ENCODE assay signal across 8 cellular contexts in genomic region chr19:3142292-3142670, GRCh38. TPM values are rescaled to one million over a fixed set of nuclear protein-coding genes. Genes with fewer than 3 reads are reported as not detected.
DNase-seq lines count a peak whose midpoint lies in the region; ATAC-seq and TF ChIP-seq lines count a peak whose summit lies in the region.

No MANE protein-coding gene starts in this region.

- H3K36me3 ChIP-seq in esophagus squamous epithelium, result peaks cover 0 to 25% (median 0%) of the 10 kb centered on the region in 3 donors

- peak overlapping the region; percentile 64 to 90 (median 88) for H3K27ac ChIP-seq in esophagus squamous epithelium
- H3K27ac ChIP-seq in caudate nucleus (ENCODE audit: low read depth, low read length), result no peak overlapping the region

- peaks cover 22 to 54% (median 30%) of the 10 kb centered on the region in 3 donors for H3K4me1 ChIP-seq in esophagus squamous epithelium

- TF ChIP-seq CTCF in esophagus squamous epithelium (IDR thresholded peaks at IDR 0.05), result no peak

- 15 to 23% methylated on average over 5 to 6 of the region's 6 CpGs for WGBS in esophagus squamous epithelium, 2 donors

- H3K4me1 Mint-ChIP-seq in T-helper 17 cell, result peaks cover 25% of the 10 kb centered on the region

- no peak for TF ChIP-seq POLR2A in esophagus squamous epithelium (IDR thresholded peaks at IDR 0.05)

- no peaks in the 10 kb centered on the region for H3K27me3 ChIP-seq in esophagus squamous epithelium

- intact Hi-C loops in esophagus squamous epithelium (cut with DNase I), result no loop called here

- DNase-seq in GOT3 (lab: John Stamatoyannopoulos, UW) (peak; percentile 92), T-helper 17 cell (no peak), esophagus squamous epithelium (lab: John Stamatoyannopoulos, UW) (no peak), caudate nucleus (lab: John Stamatoyannopoulos, UW) (no peak), germinal center (ENCODE audit: low spot score) (no peak), activated gamma-delta T cell (lab: John Stamatoyannopoulos, UW) (no peak)
- peak; percentile 75 for DNase-seq in stimulated activated CD4-positive, alpha-beta T cell treated with anti-CD3 and anti-CD28 coated beads, Interleukin-15, amount 100 ng/mL, for 24 hours

- no peaks in the 10 kb centered on the region for H3K27me3 Mint-ChIP-seq in T-helper 17 cell

- H3K27ac Mint-ChIP-seq in T-helper 17 cell, result peak overlapping the region; percentile 68

- ATAC-seq in T-helper 17 cell (peak; percentile 32), GM18511 (IDR thresholded peaks at IDR 0.05; ENCODE audit: unreplicated experiment) (no peak)

- peak overlapping the region in 3 of 4 donors; percentile 4 to 37 (median 25) for H3K4me3 ChIP-seq in esophagus squamous epithelium

- H3K9me3 ChIP-seq in T-helper 17 cell (ENCODE audit: control insufficient read depth, low read length, poor library complexity, severe bottlenecking) (no peaks in the 10 kb centered on the region), esophagus squamous epithelium (no peaks in the 10 kb centered on the region)

- no peaks in the 10 kb centered on the region for H3K36me3 Mint-ChIP-seq in T-helper 17 cell (ENCODE audit: low read depth)

- peak overlapping the region; percentile 7 for H3K4me3 Mint-ChIP-seq in T-helper 17 cell

RNA-seq across cellular contexts. Expression of gene GNA15, which starts 6.4 kb away (rescaled TPM):
- total RNA-seq in T-helper 17 cell (10 to 100 TPM; 28.7 to 54.1 TPM), esophagus squamous epithelium (100 to 1,000 TPM in 3 of 4 donors, 10 to 100 TPM in 1; 72.7 to 186 (median 132) TPM)

RNA-seq across cellular contexts. Expression of gene S1PR4, which starts 36.3 kb away (rescaled TPM):
- total RNA-seq in T-helper 17 cell (10 to 100 TPM; 83.1 to 97.0 TPM), esophagus squamous epithelium (1 to 10 TPM in 3 of 4 donors, under 1 TPM in 1; 0.53 to 4.2 (median 1.9) TPM)

RNA-seq across cellular contexts. Expression of gene NCLN, which starts 43.4 kb away (rescaled TPM):
- 10 to 100 TPM; 47.8 to 50.6 TPM for total RNA-seq in T-helper 17 cell
- total RNA-seq in esophagus squamous epithelium, result 10 to 100 TPM; 27.3 to 59.6 (median 40.8) TPM

RNA-seq across cellular contexts. Expression of gene GNA11, which starts 48.1 kb away (rescaled TPM):
- total RNA-seq in T-helper 17 cell, result 1 to 10 TPM in 1 of 2 donors, under 1 TPM in 1; 0.85 to 1.6 TPM
- 10 to 100 TPM; 21.2 to 39.7 (median 34.0) TPM for total RNA-seq in esophagus squamous epithelium

Comparison
In these comparisons a context has a peak if more than half of its experiments do, and no peak if none do; other contexts are left out.
1. DNase-seq: peak in GOT3 (single experiment) and stimulated activated CD4-positive, alpha-beta T cell treated with anti-CD3 and anti-CD28 coated beads, Interleukin-15, amount 100 ng/mL, for 24 hours (single experiment); none in T-helper 17 cell (0 of 3), esophagus squamous epithelium (single experiment), caudate nucleus (0 of 61), germinal center (single experiment) and activated gamma-delta T cell (single experiment).
2. RNA of gene S1PR4, which starts 36.3 kb away (total RNA-seq): 83.1 to 97.0 TPM in T-helper 17 cell; 0.53 to 4.2 TPM in esophagus squamous epithelium; every median in the first group is over 10 times any median in the second.